In genomic region chr1:76746195-76746594, GRCh38 we compare ENCODE assay signal across 21 cellular contexts.
"Had no signal": no experiment of that assay in that cellular context is flagged by ENCODE, and none has a peak within 500 bp of the region (broad histone marks: within the 10 kb centered on the region; RNA-seq: fewer than 3 reads in every experiment).

No MANE protein-coding gene starts in this region.

- H3K4me1 Mint-ChIP-seq: activated naive CD8-positive, alpha-beta T cell treated with anti-CD3 and anti-CD28 coated beads, Interleukin-2, amount 10 ng/mL, durations not matched to agents 7 days and 5 days; T-helper 17 cell had no signal

- H3K27ac Mint-ChIP-seq: activated CD8-positive, alpha-beta T cell treated with anti-CD3 and anti-CD28 coated beads, Interleukin-2, amount 10 ng/mL, durations not matched to agents 7 days and 5 days; activated naive CD8-positive, alpha-beta T cell treated with anti-CD3 and anti-CD28 coated beads, Interleukin-2, amount 10 ng/mL, durations not matched to agents 7 days and 5 days; T-helper 17 cell had no signal

- H3K4me3 Mint-ChIP-seq: activated CD8-positive, alpha-beta T cell treated with anti-CD3 and anti-CD28 coated beads, Interleukin-2, amount 10 ng/mL, durations not matched to agents 7 days and 5 days; activated naive CD8-positive, alpha-beta T cell treated with anti-CD3 and anti-CD28 coated beads, Interleukin-2, amount 10 ng/mL, durations not matched to agents 7 days and 5 days; T-helper 17 cell had no signal

- ATAC-seq: activated CD8-positive, alpha-beta T cell treated with anti-CD3 and anti-CD28 coated beads, Interleukin-2, amount 10 ng/mL, durations not matched to agents 7 days and 5 days; T-helper 17 cell had no signal

- H3K4me3 ChIP-seq: cardiac muscle cell, Peyer's patch, SJSA1 had no signal

- DNase-seq: activated CD4-positive, alpha-beta T cell treated with anti-CD3 and anti-CD28 coated beads for 4 hours; activated CD4-positive, alpha-beta T cell treated with anti-CD3 and anti-CD28 coated beads, Interleukin-2, amount 50 U/mL, for 4 hours; activated CD8-positive, alpha-beta memory T cell treated with anti-CD3 and anti-CD28 coated beads, Interleukin-2, amount 50 U/mL, for 48 hours; activated CD8-positive, alpha-beta T cell treated with anti-CD3 and anti-CD28 coated beads, Interleukin-2, amount 10 ng/mL, durations not matched to agents 7 days and 5 days; activated naive CD4-positive, alpha-beta T cell treated with anti-CD3 and anti-CD28 coated beads, Interleukin-2, amount 50 U/mL, for 16 hours; activated naive CD8-positive, alpha-beta T cell treated with anti-CD3 and anti-CD28 coated beads, Interleukin-2, amount 10 ng/mL, durations not matched to agents 7 days and 5 days; activated T-cell treated with anti-CD3 and anti-CD28 coated beads, Interleukin-2, amount 50 U/mL, for 1 hour; amniotic stem cell; brain microvascular endothelial cell; NCI-H1105 treated with DMSO at 0.1 percent for 48 hours; NCI-H1436 treated with DMSO at 0.1 percent for 48 hours; NCI-H187; NCI-H2081; NCI-H446; Peyer's patch; SHP77; T-helper 17 cell; T-helper 9 cell; WERI-Rb-1 had no signal

- H3K4me1 ChIP-seq: Peyer's patch, SJSA1 had no signal

- H3K27me3 ChIP-seq: brain microvascular endothelial cell, cardiac muscle cell, Peyer's patch had no signal

- H3K36me3 Mint-ChIP-seq: activated naive CD8-positive, alpha-beta T cell treated with anti-CD3 and anti-CD28 coated beads, Interleukin-2, amount 10 ng/mL, durations not matched to agents 7 days and 5 days had no signal

- H3K27ac ChIP-seq: brain microvascular endothelial cell, cardiac muscle cell, Peyer's patch, SJSA1, WERI-Rb-1 had no signal

- H3K36me3 ChIP-seq: brain microvascular endothelial cell, cardiac muscle cell, Peyer's patch, SJSA1, WERI-Rb-1 had no signal

- H3K9me3 ChIP-seq: Peyer's patch, SJSA1 had no signal
